ENCODE assay signal across 2 cellular contexts in genomic region chr21:40895697-40896096, GRCh38. TPM values are rescaled to one million over a fixed set of nuclear protein-coding genes. Genes with fewer than 3 reads are reported as not detected.
"Had no signal": no experiment of that assay in that cellular context is flagged by ENCODE, and none has a peak within 500 bp of the region (broad histone marks: within the 10 kb centered on the region; RNA-seq: fewer than 3 reads in every experiment).

No MANE protein-coding gene starts in this region.

RNA-seq across cellular contexts. Expression of gene DSCAM, which starts 48.7 kb away (rescaled TPM):
- total RNA-seq: HT-29 had no signal
- polyA plus RNA-seq: IgD-negative memory B cell had no signal
